Comparison of ENCODE assay signal across 1 cellular context in genomic region chr7:27901028-27901760, GRCh38.
TF ChIP-seq lines count a peak whose summit lies in the region.

No MANE protein-coding gene starts in this region.

TF ChIP-seq in GM23338, 12 proteins besides CTCF, POLR2A, EP300 and RAD21 (continued from another document):
- TF ChIP-seq ZNF462 (CRISPR knock-in tag; IDR thresholded peaks at IDR 0.05), result no peak
- no peak for TF ChIP-seq NANOG (IDR thresholded peaks at IDR 0.05; ENCODE audit: borderline replicate concordance)
TF ChIP-seq in GM23338: peak in this region for 0.
